ENCODE assay signal across 16 cellular contexts in the genomic region with DNA sequence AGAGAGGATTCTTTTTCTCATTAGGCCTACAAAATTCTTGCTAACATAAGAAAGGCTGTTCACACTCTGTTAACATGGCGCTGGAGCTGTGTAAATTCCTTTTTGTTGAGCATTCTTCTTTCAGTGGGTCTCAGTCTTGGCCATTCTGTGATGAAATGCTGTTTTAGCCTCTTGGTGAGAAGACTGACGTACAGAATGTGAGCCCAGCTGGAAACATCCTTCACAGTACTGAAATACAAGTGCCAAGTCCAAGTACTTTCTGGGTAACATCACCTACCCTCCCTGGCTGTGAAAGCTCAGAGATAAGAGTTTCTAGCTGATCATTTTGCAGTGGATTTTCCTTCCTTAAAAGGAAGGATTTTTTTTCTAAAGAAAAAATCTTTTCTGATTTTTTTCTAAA.
DNase-seq lines count a peak whose midpoint lies in the region; ATAC-seq, FAIRE-seq and TF ChIP-seq lines count a peak whose summit lies in the region.
"Had no signal": no experiment of that assay in that cellular context is flagged by ENCODE, and none has a peak within 500 bp of the region (broad histone marks: within the 10 kb centered on the region; RNA-seq: fewer than 3 reads in every experiment).

No MANE protein-coding gene starts in this region.

- H3K4me2 ChIP-seq in astrocyte (ENCODE audit: low read length): no peak overlapping the region
- H3K4me2 ChIP-seq in osteoblast (ENCODE audit: insufficient read depth, low read length): no peak overlapping the region

- TF ChIP-seq CTCF in astrocyte (IDR thresholded peaks at IDR 0.05; ENCODE audit: insufficient read depth, low read depth, low read length): no peak
- no peak for TF ChIP-seq CTCF in heart right ventricle (IDR thresholded peaks at IDR 0.05)
- no peak for TF ChIP-seq CTCF in osteoblast (IDR thresholded peaks at IDR 0.05; ENCODE audit: extremely low read depth, low read depth, low read length)

- H3K27ac ChIP-seq in astrocyte (ENCODE audit: low read depth, low read length) (peak overlapping the region; percentile 84), heart right ventricle (peak overlapping the region in 2 of 10 donors; percentile 38 to 52), osteoblast (ENCODE audit: low read depth, low read length) (peak overlapping the region; percentile 89)
- H3K27ac ChIP-seq: epithelial cell of prostate had no signal

- FAIRE-seq in astrocyte (lab: Jason Lieb, UNC): no peak
- FAIRE-seq: bronchial epithelial cell, urothelium cell line had no signal

- no peaks in the 10 kb centered on the region for H3K9me3 ChIP-seq in astrocyte (ENCODE audit: insufficient read depth, low read depth, low read length)
- no peaks in the 10 kb centered on the region for H3K9me3 ChIP-seq in heart right ventricle
- no peaks in the 10 kb centered on the region for H3K9me3 ChIP-seq in osteoblast (ENCODE audit: low read depth, low read length)

- peaks cover 25% of the 10 kb centered on the region for H3K4me1 Mint-ChIP-seq in astrocyte (ENCODE audit: low read depth, unreplicated experiment)

- H3K36me3 ChIP-seq in astrocyte (ENCODE audit: insufficient read depth, low read length) (no peaks in the 10 kb centered on the region), heart right ventricle (no peaks in the 10 kb centered on the region), osteoblast (ENCODE audit: insufficient read depth, low read length) (no peaks in the 10 kb centered on the region)

- H3K79me2 ChIP-seq in astrocyte (ENCODE audit: insufficient read depth, low read length) (no peaks in the 10 kb centered on the region), osteoblast (ENCODE audit: insufficient read depth, low read length) (no peaks in the 10 kb centered on the region)

- H3K27me3 Mint-ChIP-seq in astrocyte (ENCODE audit: low read depth, unreplicated experiment): no peaks in the 10 kb centered on the region

- H4K20me1 ChIP-seq in astrocyte (ENCODE audit: insufficient read depth, low read length): no peaks in the 10 kb centered on the region
- no peaks in the 10 kb centered on the region for H4K20me1 ChIP-seq in osteoblast (ENCODE audit: insufficient read depth, low read length)

- H3K4me1 ChIP-seq in astrocyte (ENCODE audit: insufficient read depth, low read length): peaks cover 34% of the 10 kb centered on the region
- peaks cover 0 to 30% (median 0%) of the 10 kb centered on the region in 9 donors for H3K4me1 ChIP-seq in heart right ventricle
- peaks cover 42% of the 10 kb centered on the region for H3K4me1 ChIP-seq in osteoblast (ENCODE audit: insufficient read depth, low read length)

- H3K9me3 Mint-ChIP-seq in astrocyte (ENCODE audit: unreplicated experiment): peaks cover 2% of the 10 kb centered on the region
- H3K9me3 Mint-ChIP-seq: activated CD8-positive, alpha-beta T cell treated with anti-CD3 and anti-CD28 coated beads for 36 hours had no signal

- no peaks in the 10 kb centered on the region for H3K36me3 Mint-ChIP-seq in astrocyte (ENCODE audit: low read depth, unreplicated experiment)

- intact Hi-C loops in heart right ventricle (cut with DNase I): loop anchor here in 7 of 10 donors (2.0 to 10.0 kb wide), 5 partner anchors 228 to 549 kb away; no protein-coding TSS in a partner anchor

- WGBS in heart right ventricle, 2 donors: 62 to 63% methylated on average over 2 of the region's 2 CpGs

- H3K27ac Mint-ChIP-seq in astrocyte (ENCODE audit: unreplicated experiment): peak overlapping the region; percentile 90
- H3K27ac Mint-ChIP-seq: activated CD8-positive, alpha-beta T cell treated with anti-CD3 and anti-CD28 coated beads for 36 hours had no signal

- no peak overlapping the region for H3K4me3 ChIP-seq in astrocyte (ENCODE audit: insufficient read depth, low read depth, low read length)
- H3K4me3 ChIP-seq in heart right ventricle: no peak overlapping the region
- H3K4me3 ChIP-seq in osteoblast (ENCODE audit: insufficient read depth, low read length): no peak overlapping the region

- peak overlapping the region; percentile 53 for H3K9ac ChIP-seq in astrocyte (ENCODE audit: low read length)

- DNase-seq in GM03348 (ENCODE audit: low spot score) (peak; percentile 19), astrocyte (ENCODE audit: low read depth) (peak; percentile 95), heart right ventricle (no peak), osteoblast (ENCODE audit: insufficient read length, low spot score, missing footprints) (no peak), NCI-H1092 (lab: John Stamatoyannopoulos, UW) (no peak), MV-4-11 (lab: John Stamatoyannopoulos, UW) (no peak)
- DNase-seq: activated CD8-positive, alpha-beta T cell treated with anti-CD3 and anti-CD28 coated beads for 36 hours; activated gamma-delta T cell; C1 segment of cervical spinal cord; KG1; NCI-H1694 treated with DMSO at 0.1 percent for 48 hours had no signal

- no peaks in the 10 kb centered on the region for H3K27me3 ChIP-seq in astrocyte (ENCODE audit: insufficient read depth, low read length)
- no peaks in the 10 kb centered on the region for H3K27me3 ChIP-seq in heart right ventricle
- H3K27me3 ChIP-seq in osteoblast (ENCODE audit: insufficient read depth, low read length): no peaks in the 10 kb centered on the region

- H3K4me3 Mint-ChIP-seq in astrocyte (ENCODE audit: unreplicated experiment): no peak overlapping the region
- H3K4me3 Mint-ChIP-seq: activated CD8-positive, alpha-beta T cell treated with anti-CD3 and anti-CD28 coated beads for 36 hours had no signal

- peak in 5 of 8 donors; percentile 37 to 90 (median 57) for ATAC-seq in heart right ventricle
- ATAC-seq in HG02759 (IDR thresholded peaks at IDR 0.05; ENCODE audit: unreplicated experiment): no peak
- ATAC-seq in HG02588 (IDR thresholded peaks at IDR 0.05; ENCODE audit: unreplicated experiment): no peak
- ATAC-seq: activated CD8-positive, alpha-beta T cell treated with anti-CD3 and anti-CD28 coated beads for 36 hours had no signal

- peak overlapping the region; percentile 8 for H2AFZ ChIP-seq in astrocyte (ENCODE audit: low read depth, low read length)
- peak overlapping the region; percentile 42 for H2AFZ ChIP-seq in osteoblast (ENCODE audit: low read length)

Comparison
In these comparisons a context has a peak if more than half of its experiments do, and no peak if none do; other contexts are left out.
1. DNase-seq: peak in GM03348 (single experiment) and astrocyte (single experiment); none in heart right ventricle (0 of 2), osteoblast (single experiment), NCI-H1092 (single experiment) and MV-4-11 (single experiment).
2. ATAC-seq: peak in heart right ventricle (5 of 8); none in HG02759 (single experiment) and HG02588 (single experiment).